9 cellular contexts compared by ENCODE assay signal in the genomic region with DNA sequence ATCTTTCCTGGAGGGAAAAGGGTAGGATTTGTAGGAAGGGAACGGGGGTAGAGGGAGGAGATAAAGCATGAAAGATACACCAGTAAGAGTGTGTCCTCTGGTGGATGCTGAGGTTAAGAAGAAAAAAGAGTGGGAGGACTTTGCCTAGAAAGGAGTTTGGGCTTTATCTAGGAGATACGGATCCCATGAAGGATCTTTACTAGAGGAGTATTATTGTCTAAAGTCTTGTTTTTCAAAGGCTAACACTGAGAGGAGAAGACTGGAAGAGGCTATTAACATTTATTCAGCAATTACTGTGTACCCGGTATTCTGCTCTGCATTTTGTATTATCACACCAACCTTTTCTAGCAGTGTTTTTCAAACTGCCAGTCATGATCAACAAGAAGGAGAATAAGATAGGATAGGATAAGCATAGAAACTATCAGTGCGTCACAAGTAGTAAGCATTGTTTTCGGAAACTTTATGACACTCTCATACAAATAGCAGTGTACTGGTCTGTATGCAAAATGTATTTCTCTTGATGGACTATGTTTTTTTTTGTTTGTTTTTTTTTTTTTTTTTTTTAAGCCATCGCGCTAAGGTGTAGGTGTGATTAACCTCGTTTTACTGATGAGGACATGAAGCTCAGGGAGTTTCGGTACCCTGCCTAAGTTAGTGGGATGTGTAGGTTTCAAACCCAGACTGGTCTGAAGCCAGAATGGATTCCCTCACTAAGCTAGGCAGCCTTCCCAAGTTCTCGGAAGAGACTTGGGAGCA. TPM values are rescaled to one million over a fixed set of nuclear protein-coding genes. Genes with fewer than 3 reads are reported as not detected.
DNase-seq lines count a peak whose midpoint lies in the region; TF ChIP-seq lines count a peak whose summit lies in the region.
"Had no signal": no experiment of that assay in that cellular context is flagged by ENCODE, and none has a peak within 500 bp of the region (broad histone marks: within the 10 kb centered on the region; RNA-seq: fewer than 3 reads in every experiment).

No MANE protein-coding gene starts in this region.

- H3K79me2 ChIP-seq in ACC112 (ENCODE audit: control insufficient read depth, insufficient read depth, low read length, unreplicated experiment) (peaks cover 16% of the 10 kb centered on the region), KMS-11 (ENCODE audit: insufficient read depth, low read depth) (peaks cover 12% of the 10 kb centered on the region; the same call in 1 of the 2 replicates)

- peak overlapping the region; percentile 86 for H3K4me3 ChIP-seq in ACC112 (ENCODE audit: low read depth, low read length)
- no peak overlapping the region for H3K4me3 ChIP-seq in KMS-11 (IDR thresholded peaks at IDR 0.05; ENCODE audit: insufficient read depth, low read depth, low read length)
- peak overlapping the region; percentile 96 for H3K4me3 ChIP-seq in choroid plexus epithelial cell (ENCODE audit: low read depth, low read length)
- H3K4me3 ChIP-seq in muscle layer of colon (ENCODE audit: low read depth in 1 of 2, low read length in 2 of 2), result peak overlapping the region; percentile 78 to 81

- DNase-seq in choroid plexus epithelial cell (ENCODE audit: low read depth) (no peak), NCI-H1694 treated with DMSO at 0.1 percent for 48 hours (lab: John Stamatoyannopoulos, UW) (no peak), DMS79 treated with DMSO at 0.1 percent for 48 hours (lab: John Stamatoyannopoulos, UW) (no peak), NCI-H2171 treated with DMSO at 0.1 percent for 48 hours (lab: John Stamatoyannopoulos, UW) (no peak), dermis blood vessel endothelial cell (no peak)
- DNase-seq: NCI-H510A had no signal

- H3K36me3 ChIP-seq in ACC112 (ENCODE audit: insufficient read depth, low read length) (no peaks in the 10 kb centered on the region), KMS-11 (ENCODE audit: insufficient read depth) (no peaks in the 10 kb centered on the region), muscle layer of colon (ENCODE audit: insufficient read depth, low read length) (peaks cover under 1% of the 10 kb centered on the region)

- TF ChIP-seq CTCF in KMS-11 (conservative IDR thresholded peaks at IDR 0.05; ENCODE audit: low read depth, low read length) (no peak), choroid plexus epithelial cell (conservative IDR thresholded peaks at IDR 0.05; ENCODE audit: low read depth, low read length) (no peak)

- H3K27ac ChIP-seq in ACC112 (ENCODE audit: low read depth, low read length), result 0 out of 2 replicates have a peak overlapping the region, but pooled peaks have one; percentile 9
- H3K27ac ChIP-seq in KMS-11, result no peak overlapping the region
- H3K27ac ChIP-seq in muscle layer of colon (ENCODE audit: low read depth, low read length), result peak overlapping the region; percentile 84

- peak overlapping the region; percentile 76 for H3K4me2 ChIP-seq in KMS-11

- H3K4me1 ChIP-seq in ACC112 (ENCODE audit: control insufficient read depth, insufficient read depth, low read length, unreplicated experiment) (peaks cover 16% of the 10 kb centered on the region), KMS-11 (ENCODE audit: low read depth, poor library complexity, severe bottlenecking) (peaks cover 22% of the 10 kb centered on the region), muscle layer of colon (ENCODE audit: insufficient read depth, low read length) (peaks cover 32% of the 10 kb centered on the region)

- H2AFZ ChIP-seq in ACC112 (ENCODE audit: low read length, unreplicated experiment) (peak overlapping the region; percentile 89), KMS-11 (ENCODE audit: low read depth) (peak overlapping the region; percentile 51; the same call in 1 of the 2 replicates)

- no peaks in the 10 kb centered on the region for H3K9me3 ChIP-seq in muscle layer of colon (ENCODE audit: low read length)

- H3K9ac ChIP-seq in KMS-11, result no peak overlapping the region; the same call in 1 of the 2 replicates
- H3K9ac ChIP-seq in muscle layer of colon (ENCODE audit: low read length), result peak overlapping the region; percentile 51

- no peaks in the 10 kb centered on the region for H3K27me3 ChIP-seq in ACC112 (ENCODE audit: insufficient read depth, low read length)
- H3K27me3 ChIP-seq in KMS-11 (ENCODE audit: insufficient read depth, low read depth), result no peaks in the 10 kb centered on the region
- no peaks in the 10 kb centered on the region for H3K27me3 ChIP-seq in muscle layer of colon (ENCODE audit: control insufficient read depth in 1 of 2, insufficient read depth in 2 of 2, low read length in 2 of 2)

- no peaks in the 10 kb centered on the region for H4K20me1 ChIP-seq in KMS-11 (ENCODE audit: insufficient read depth)

RNA-seq across cellular contexts. Expression of a gene that starts 1.4 kb away (rescaled TPM):
- 1.7 and 2.6 TPM in 2 replicates for total RNA-seq in dermis blood vessel endothelial cell

RNA-seq across cellular contexts. Expression of a gene that starts 43.7 kb away (rescaled TPM):
- total RNA-seq in dermis blood vessel endothelial cell, result 3.1 and 4.8 TPM in 2 replicates

RNA-seq across cellular contexts. Expression of a gene that starts 46.7 kb away (rescaled TPM):
- 36.4 and 43.0 TPM in 2 replicates for total RNA-seq in dermis blood vessel endothelial cell

RNA-seq across cellular contexts. Expression of a gene that starts 53.6 kb away (rescaled TPM):
- total RNA-seq in dermis blood vessel endothelial cell, result 44.3 and 74.2 TPM in 2 replicates
